Comparison of ENCODE assay signal across 30 cellular contexts in genomic region chr3:115042351-115042750, GRCh38.
DNase-seq lines count a peak whose midpoint lies in the region; ATAC-seq and TF ChIP-seq lines count a peak whose summit lies in the region.
"Had no signal": no experiment of that assay in that cellular context is flagged by ENCODE, and none has a peak within 500 bp of the region (broad histone marks: within the 10 kb centered on the region; RNA-seq: fewer than 3 reads in every experiment).

No MANE protein-coding gene starts in this region.

- peaks cover 2% of the 10 kb centered on the region for H3K36me3 Mint-ChIP-seq in activated naive CD4-positive, alpha-beta T cell treated with anti-CD3 and anti-CD28 coated beads for 36 hours (ENCODE audit: low read depth)
- H3K36me3 Mint-ChIP-seq: natural killer cell had no signal

- 47 to 70% (median 58%) methylated on average over 3 of the region's 3 CpGs for WGBS in heart left ventricle, 4 donors

- H3K27ac ChIP-seq in heart left ventricle = peak overlapping the region in 10 of 12 donors; percentile 15 to 71 (median 32)
- no peak overlapping the region for H3K27ac ChIP-seq in coronary artery
- peak overlapping the region; percentile 32 for H3K27ac ChIP-seq in muscle layer of duodenum (ENCODE audit: low read length)
- H3K27ac ChIP-seq in vagina = peak overlapping the region; percentile 49
- H3K27ac ChIP-seq: 22Rv1, adrenal gland, brain microvascular endothelial cell, hepatocyte, spleen, upper lobe of right lung, VCaP had no signal

- intact Hi-C loops in heart left ventricle (cut with DNase I) = loop anchor here in 4 of 10 donors (5.0 to 10.0 kb wide), 4 partner anchors 50 to 650 kb away; partner anchors contain the start of gene ZBTB20 (in 1 of the 4)
- intact Hi-C loops in left cardiac atrium (cut with DNase I) = no loop called here
- intact Hi-C loops in vagina (cut with DNase I) = no loop called here
- intact Hi-C loops in activated naive CD4-positive, alpha-beta T cell treated with anti-CD3 and anti-CD28 coated beads for 36 hours (cut with micrococcal nuclease) = loop anchor here (10.0 kb wide), 1 partner anchor 658 kb away; no protein-coding TSS in a partner anchor

- H3K27me3 ChIP-seq in heart left ventricle = no peaks in the 10 kb centered on the region
- no peaks in the 10 kb centered on the region for H3K27me3 ChIP-seq in muscle layer of duodenum (ENCODE audit: low read depth, low read length)
- H3K27me3 ChIP-seq in vagina = no peaks in the 10 kb centered on the region
- H3K27me3 ChIP-seq: adrenal gland, brain microvascular endothelial cell, hepatocyte, spleen, upper lobe of right lung had no signal

- no peak for ATAC-seq in heart left ventricle
- no peak for ATAC-seq in left cardiac atrium
- ATAC-seq in HG02678 (IDR thresholded peaks at IDR 0.05; ENCODE audit: unreplicated experiment) = no peak
- ATAC-seq: left ventricle myocardium superior, natural killer cell, upper lobe of right lung had no signal

- H3K9me3 ChIP-seq in heart left ventricle (no peaks in the 10 kb centered on the region), muscle layer of duodenum (ENCODE audit: control insufficient read depth in 1 of 2, low read length in 2 of 2) (no peaks in the 10 kb centered on the region), vagina (no peaks in the 10 kb centered on the region)
- H3K9me3 ChIP-seq: adrenal gland, spleen, upper lobe of right lung had no signal

- H3K36me3 ChIP-seq in heart left ventricle (no peaks in the 10 kb centered on the region), muscle layer of duodenum (ENCODE audit: control insufficient read depth in 1 of 2, insufficient read depth in 2 of 2, low read length in 2 of 2) (no peaks in the 10 kb centered on the region), vagina (no peaks in the 10 kb centered on the region)
- H3K36me3 ChIP-seq: adrenal gland, brain microvascular endothelial cell, spleen, upper lobe of right lung had no signal

- H3K9me3 Mint-ChIP-seq in activated naive CD4-positive, alpha-beta T cell treated with anti-CD3 and anti-CD28 coated beads for 36 hours = peaks cover 2% of the 10 kb centered on the region
- H3K9me3 Mint-ChIP-seq: activated T-cell treated with anti-CD3 and anti-CD28 coated beads, Interleukin-2, amount 50 U/mL, for 24 hours; CD4-positive, alpha-beta T cell; H9; natural killer cell had no signal

- TF ChIP-seq CTCF in heart left ventricle (IDR thresholded peaks at IDR 0.05) (no peak), coronary artery (IDR thresholded peaks at IDR 0.05) (no peak), vagina (IDR thresholded peaks at IDR 0.05) (no peak), GM13977 (IDR thresholded peaks at IDR 0.05; ENCODE audit: extremely low read depth, insufficient read depth, missing control alignments) (no peak)

- in situ Hi-C loops in GM13977 (cut with MboI; ENCODE audit: low pct_unique_long_range_greater_than_20kb, low sequenced_read_pairs, unreplicated experiment) = no loop called here

- CTCF ChIA-PET in activated naive CD4-positive, alpha-beta T cell treated with anti-CD3 and anti-CD28 coated beads for 36 hours (lab: Charles Lee) = interaction anchor here (1.0 to 1.3 kb wide), 5 partner anchors 9 to 126 kb away, joined by 3 to 8 read pairs (median 4); no protein-coding TSS in a partner anchor

- H3K4me1 ChIP-seq in heart left ventricle = peaks cover 0 to 23% (median 4%) of the 10 kb centered on the region in 12 donors
- H3K4me1 ChIP-seq in muscle layer of duodenum (ENCODE audit: control insufficient read depth in 1 of 2, insufficient read depth in 2 of 2, low read length in 2 of 2) = no peaks in the 10 kb centered on the region
- no peaks in the 10 kb centered on the region for H3K4me1 ChIP-seq in vagina
- H3K4me1 ChIP-seq: adrenal gland, upper lobe of right lung had no signal

- H3K4me1 Mint-ChIP-seq in activated naive CD4-positive, alpha-beta T cell treated with anti-CD3 and anti-CD28 coated beads for 36 hours (ENCODE audit: low read depth) = peaks cover 16% of the 10 kb centered on the region

- H3K27ac Mint-ChIP-seq in activated naive CD4-positive, alpha-beta T cell treated with anti-CD3 and anti-CD28 coated beads for 36 hours = no peak overlapping the region
- H3K27ac Mint-ChIP-seq: activated T-cell treated with anti-CD3 and anti-CD28 coated beads, Interleukin-2, amount 50 U/mL, for 24 hours; CD4-positive, alpha-beta T cell; H9; natural killer cell had no signal

- H3K27me3 Mint-ChIP-seq in activated naive CD4-positive, alpha-beta T cell treated with anti-CD3 and anti-CD28 coated beads for 36 hours (ENCODE audit: low read depth) = no peaks in the 10 kb centered on the region
- H3K27me3 Mint-ChIP-seq: activated T-cell treated with anti-CD3 and anti-CD28 coated beads, Interleukin-2, amount 50 U/mL, for 24 hours; CD4-positive, alpha-beta T cell had no signal

- DNase-seq in heart left ventricle = no peak
- no peak for DNase-seq in left cardiac atrium
- no peak for DNase-seq in coronary artery (ENCODE audit: low spot score)
- no peak for DNase-seq in vagina (ENCODE audit: extremely low spot score in 2 of 2)
- DNase-seq in activated naive CD4-positive, alpha-beta T cell treated with anti-CD3 and anti-CD28 coated beads for 36 hours = no peak
- no peak for DNase-seq in GM13977 (ENCODE audit: low spot score)
- DNase-seq: activated CD4-positive, alpha-beta T cell treated with anti-CD3 and anti-CD28 coated beads for 48 hours; activated gamma-delta T cell treated with Interleukin-2 at 50 U/mL for 16 hours; activated T-cell treated with anti-CD3 and anti-CD28 coated beads, Interleukin-2, amount 50 U/mL, for 24 hours; adrenal gland; brain microvascular endothelial cell; CD4-positive, alpha-beta T cell; effector CD8-positive, alpha-beta T cell; foreskin melanocyte; H9; left ventricle myocardium superior; natural killer cell; NCI-H1105; NCI-H2029 treated with DMSO at 0.1 percent for 48 hours; NCI-H526 treated with DMSO at 0.1 percent for 48 hours; occipital lobe; SHP77 treated with DMSO at 0.1 percent for 48 hours; spleen; T-helper 9 cell; upper lobe of right lung had no signal

- H3K4me3 ChIP-seq in heart left ventricle (peak overlapping the region in 2 of 12 donors; percentile 3 to 27), coronary artery (peak overlapping the region; percentile 24), muscle layer of duodenum (ENCODE audit: low read depth in 1 of 2, low read length in 2 of 2) (no peak overlapping the region), vagina (no peak overlapping the region)
- H3K4me3 ChIP-seq: adrenal gland, hepatocyte, spleen, upper lobe of right lung had no signal

- H3K4me3 Mint-ChIP-seq in activated naive CD4-positive, alpha-beta T cell treated with anti-CD3 and anti-CD28 coated beads for 36 hours = no peak overlapping the region
- H3K4me3 Mint-ChIP-seq: activated T-cell treated with anti-CD3 and anti-CD28 coated beads, Interleukin-2, amount 50 U/mL, for 24 hours; CD4-positive, alpha-beta T cell; H9; natural killer cell had no signal

- TF ChIP-seq POLR2A in heart left ventricle (IDR thresholded peaks at IDR 0.05) = no peak
- no peak for TF ChIP-seq POLR2A in vagina (IDR thresholded peaks at IDR 0.05)

Comparison
In these comparisons a context has a peak if more than half of its experiments do, and no peak if none do; other contexts are left out.
1. H3K27ac ChIP-seq: peak in heart left ventricle (10 of 12), muscle layer of duodenum (single experiment) and vagina (single experiment); none in coronary artery (0 of 2).